1 cellular context compared by ENCODE assay signal in the genomic region with DNA sequence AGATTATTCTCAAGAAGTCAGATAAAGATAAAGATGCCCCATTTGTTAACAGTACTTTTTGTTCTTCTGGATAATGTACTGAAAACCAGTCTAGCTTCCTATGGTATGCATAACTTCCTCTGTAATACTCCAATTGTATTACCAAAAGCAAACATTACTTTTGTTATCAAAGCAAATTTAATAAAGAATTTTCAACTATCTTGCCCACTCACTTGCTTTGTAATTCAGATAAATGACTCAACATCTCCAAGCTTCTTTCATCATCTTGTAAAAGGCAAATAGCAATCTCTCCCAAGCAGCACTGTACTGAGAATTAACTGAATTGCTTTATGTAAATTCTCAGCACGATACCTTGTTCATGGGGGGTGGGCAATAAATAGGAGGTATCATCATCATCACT.
TF ChIP-seq lines count a peak whose summit lies in the region.

No MANE protein-coding gene starts in this region.

TF ChIP-seq in IMR-90, 13 proteins besides CTCF, POLR2A, EP300 and RAD21:
- TF ChIP-seq BHLHE40 (IDR thresholded peaks at IDR 0.05; ENCODE audit: low read depth, low read length), result no peak
- peak; percentile 80 for TF ChIP-seq CEBPB (IDR thresholded peaks at IDR 0.05; ENCODE audit: low read depth, low read length)
